ENCODE assay signal across 1 cellular context in genomic region chr12:107760817-107761501, GRCh38.
TF ChIP-seq lines count a peak whose summit lies in the region.

A gene with protein sequence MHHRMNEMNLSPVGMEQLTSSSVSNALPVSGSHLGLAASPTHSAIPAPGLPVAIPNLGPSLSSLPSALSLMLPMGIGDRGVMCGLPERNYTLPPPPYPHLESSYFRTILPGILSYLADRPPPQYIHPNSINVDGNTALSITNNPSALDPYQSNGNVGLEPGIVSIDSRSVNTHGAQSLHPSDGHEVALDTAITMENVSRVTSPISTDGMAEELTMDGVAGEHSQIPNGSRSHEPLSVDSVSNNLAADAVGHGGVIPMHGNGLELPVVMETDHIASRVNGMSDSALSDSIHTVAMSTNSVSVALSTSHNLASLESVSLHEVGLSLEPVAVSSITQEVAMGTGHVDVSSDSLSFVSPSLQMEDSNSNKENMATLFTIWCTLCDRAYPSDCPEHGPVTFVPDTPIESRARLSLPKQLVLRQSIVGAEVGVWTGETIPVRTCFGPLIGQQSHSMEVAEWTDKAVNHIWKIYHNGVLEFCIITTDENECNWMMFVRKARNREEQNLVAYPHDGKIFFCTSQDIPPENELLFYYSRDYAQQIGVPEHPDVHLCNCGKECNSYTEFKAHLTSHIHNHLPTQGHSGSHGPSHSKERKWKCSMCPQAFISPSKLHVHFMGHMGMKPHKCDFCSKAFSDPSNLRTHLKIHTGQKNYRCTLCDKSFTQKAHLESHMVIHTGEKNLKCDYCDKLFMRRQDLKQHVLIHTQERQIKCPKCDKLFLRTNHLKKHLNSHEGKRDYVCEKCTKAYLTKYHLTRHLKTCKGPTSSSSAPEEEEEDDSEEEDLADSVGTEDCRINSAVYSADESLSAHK (minus strand): TSS chr12:107761137. CDS start chr12:107760515, 622 bp downstream.

TF ChIP-seq in GM12878, 131 proteins besides CTCF, POLR2A, EP300 and RAD21 (continued from another document and continues in another):
- no peak for TF ChIP-seq USF1 (IDR thresholded peaks at IDR 0.05; ENCODE audit: borderline replicate concordance, extremely low read length, insufficient read depth, low read depth, low read length)
- TF ChIP-seq ZNF207 (IDR thresholded peaks at IDR 0.05; ENCODE audit: borderline replicate concordance) = peak; percentile 96
- TF ChIP-seq ZNF274 (IDR thresholded peaks at IDR 0.05; ENCODE audit: insufficient read depth, insufficient read length) = no peak
- TF ChIP-seq, protein P1, sequence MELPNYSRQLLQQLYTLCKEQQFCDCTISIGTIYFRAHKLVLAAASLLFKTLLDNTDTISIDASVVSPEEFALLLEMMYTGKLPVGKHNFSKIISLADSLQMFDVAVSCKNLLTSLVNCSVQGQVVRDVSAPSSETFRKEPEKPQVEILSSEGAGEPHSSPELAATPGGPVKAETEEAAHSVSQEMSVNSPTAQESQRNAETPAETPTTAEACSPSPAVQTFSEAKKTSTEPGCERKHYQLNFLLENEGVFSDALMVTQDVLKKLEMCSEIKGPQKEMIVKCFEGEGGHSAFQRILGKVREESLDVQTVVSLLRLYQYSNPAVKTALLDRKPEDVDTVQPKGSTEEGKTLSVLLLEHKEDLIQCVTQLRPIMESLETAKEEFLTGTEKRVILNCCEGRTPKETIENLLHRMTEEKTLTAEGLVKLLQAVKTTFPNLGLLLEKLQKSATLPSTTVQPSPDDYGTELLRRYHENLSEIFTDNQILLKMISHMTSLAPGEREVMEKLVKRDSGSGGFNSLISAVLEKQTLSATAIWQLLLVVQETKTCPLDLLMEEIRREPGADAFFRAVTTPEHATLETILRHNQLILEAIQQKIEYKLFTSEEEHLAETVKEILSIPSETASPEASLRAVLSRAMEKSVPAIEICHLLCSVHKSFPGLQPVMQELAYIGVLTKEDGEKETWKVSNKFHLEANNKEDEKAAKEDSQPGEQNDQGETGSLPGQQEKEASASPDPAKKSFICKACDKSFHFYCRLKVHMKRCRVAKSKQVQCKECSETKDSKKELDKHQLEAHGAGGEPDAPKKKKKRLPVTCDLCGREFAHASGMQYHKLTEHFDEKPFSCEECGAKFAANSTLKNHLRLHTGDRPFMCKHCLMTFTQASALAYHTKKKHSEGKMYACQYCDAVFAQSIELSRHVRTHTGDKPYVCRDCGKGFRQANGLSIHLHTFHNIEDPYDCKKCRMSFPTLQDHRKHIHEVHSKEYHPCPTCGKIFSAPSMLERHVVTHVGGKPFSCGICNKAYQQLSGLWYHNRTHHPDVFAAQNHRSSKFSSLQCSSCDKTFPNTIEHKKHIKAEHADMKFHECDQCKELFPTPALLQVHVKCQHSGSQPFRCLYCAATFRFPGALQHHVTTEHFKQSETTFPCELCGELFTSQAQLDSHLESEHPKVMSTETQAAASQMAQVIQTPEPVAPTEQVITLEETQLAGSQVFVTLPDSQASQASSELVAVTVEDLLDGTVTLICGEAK (IDR thresholded peaks at IDR 0.05; ENCODE audit: borderline replicate concordance) = peak; percentile 67; the same call in 1 of the 2 replicates
- peak; percentile 56 for TF ChIP-seq KLF5 (IDR thresholded peaks at IDR 0.05; ENCODE audit: partially characterized antibody)
- TF ChIP-seq RAD51 (IDR thresholded peaks at IDR 0.05) = no peak
- TF ChIP-seq SRF (IDR thresholded peaks at IDR 0.05; ENCODE audit: low read depth in 2 of 2, low read length in 2 of 2) = peak; percentile 86 to 98
- peak; percentile 43; the same call in 1 of the 2 replicates for TF ChIP-seq PAX5 (IDR thresholded peaks at IDR 0.05; ENCODE audit: borderline replicate concordance, low read depth, low read length)
- TF ChIP-seq, protein P2, sequence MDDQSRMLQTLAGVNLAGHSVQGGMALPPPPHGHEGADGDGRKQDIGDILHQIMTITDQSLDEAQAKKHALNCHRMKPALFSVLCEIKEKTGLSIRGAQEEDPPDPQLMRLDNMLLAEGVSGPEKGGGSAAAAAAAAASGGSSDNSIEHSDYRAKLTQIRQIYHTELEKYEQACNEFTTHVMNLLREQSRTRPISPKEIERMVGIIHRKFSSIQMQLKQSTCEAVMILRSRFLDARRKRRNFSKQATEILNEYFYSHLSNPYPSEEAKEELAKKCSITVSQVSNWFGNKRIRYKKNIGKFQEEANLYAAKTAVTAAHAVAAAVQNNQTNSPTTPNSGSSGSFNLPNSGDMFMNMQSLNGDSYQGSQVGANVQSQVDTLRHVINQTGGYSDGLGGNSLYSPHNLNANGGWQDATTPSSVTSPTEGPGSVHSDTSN (IDR thresholded peaks at IDR 0.05; ENCODE audit: insufficient replicate concordance, low read depth, low read length) = no peak
- TF ChIP-seq RUNX3 (IDR thresholded peaks at IDR 0.05; ENCODE audit: low read length) = peak; percentile 31
- TF ChIP-seq JUNB (IDR thresholded peaks at IDR 0.05) = no peak
- TF ChIP-seq SMARCA5 (IDR thresholded peaks at IDR 0.05) = peak; percentile 84; the same call in 1 of the 2 replicates
- TF ChIP-seq MEF2A (IDR thresholded peaks at IDR 0.05; ENCODE audit: insufficient read depth, low read depth, low read length) = no peak
- TF ChIP-seq EZH2 (IDR thresholded peaks at IDR 0.05; ENCODE audit: borderline replicate concordance, control insufficient read depth, low read depth, low read length) = no peak
- TF ChIP-seq LARP7 (IDR thresholded peaks at IDR 0.05) = peak; percentile 82
- TF ChIP-seq FOXM1 (IDR thresholded peaks at IDR 0.05; ENCODE audit: low read depth, low read length) = no peak
- no peak for TF ChIP-seq ZZZ3 (IDR thresholded peaks at IDR 0.05; ENCODE audit: control insufficient read depth, insufficient read length, low read depth)
- no peak for TF ChIP-seq PAX8 (IDR thresholded peaks at IDR 0.05)
- TF ChIP-seq, protein P3, sequence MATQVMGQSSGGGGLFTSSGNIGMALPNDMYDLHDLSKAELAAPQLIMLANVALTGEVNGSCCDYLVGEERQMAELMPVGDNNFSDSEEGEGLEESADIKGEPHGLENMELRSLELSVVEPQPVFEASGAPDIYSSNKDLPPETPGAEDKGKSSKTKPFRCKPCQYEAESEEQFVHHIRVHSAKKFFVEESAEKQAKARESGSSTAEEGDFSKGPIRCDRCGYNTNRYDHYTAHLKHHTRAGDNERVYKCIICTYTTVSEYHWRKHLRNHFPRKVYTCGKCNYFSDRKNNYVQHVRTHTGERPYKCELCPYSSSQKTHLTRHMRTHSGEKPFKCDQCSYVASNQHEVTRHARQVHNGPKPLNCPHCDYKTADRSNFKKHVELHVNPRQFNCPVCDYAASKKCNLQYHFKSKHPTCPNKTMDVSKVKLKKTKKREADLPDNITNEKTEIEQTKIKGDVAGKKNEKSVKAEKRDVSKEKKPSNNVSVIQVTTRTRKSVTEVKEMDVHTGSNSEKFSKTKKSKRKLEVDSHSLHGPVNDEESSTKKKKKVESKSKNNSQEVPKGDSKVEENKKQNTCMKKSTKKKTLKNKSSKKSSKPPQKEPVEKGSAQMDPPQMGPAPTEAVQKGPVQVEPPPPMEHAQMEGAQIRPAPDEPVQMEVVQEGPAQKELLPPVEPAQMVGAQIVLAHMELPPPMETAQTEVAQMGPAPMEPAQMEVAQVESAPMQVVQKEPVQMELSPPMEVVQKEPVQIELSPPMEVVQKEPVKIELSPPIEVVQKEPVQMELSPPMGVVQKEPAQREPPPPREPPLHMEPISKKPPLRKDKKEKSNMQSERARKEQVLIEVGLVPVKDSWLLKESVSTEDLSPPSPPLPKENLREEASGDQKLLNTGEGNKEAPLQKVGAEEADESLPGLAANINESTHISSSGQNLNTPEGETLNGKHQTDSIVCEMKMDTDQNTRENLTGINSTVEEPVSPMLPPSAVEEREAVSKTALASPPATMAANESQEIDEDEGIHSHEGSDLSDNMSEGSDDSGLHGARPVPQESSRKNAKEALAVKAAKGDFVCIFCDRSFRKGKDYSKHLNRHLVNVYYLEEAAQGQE (IDR thresholded peaks at IDR 0.05; ENCODE audit: low read depth, low read length) = no peak
- no peak for TF ChIP-seq CBFB (IDR thresholded peaks at IDR 0.05; ENCODE audit: low read depth)
- TF ChIP-seq CHD2 (IDR thresholded peaks at IDR 0.05; ENCODE audit: borderline replicate concordance, low read depth, low read length) = peak; percentile 92
- TF ChIP-seq SMAD1 (IDR thresholded peaks at IDR 0.05; ENCODE audit: low read depth, partially characterized antibody) = no peak
- TF ChIP-seq ATF7 (IDR thresholded peaks at IDR 0.05; ENCODE audit: low read depth) = no peak
- TF ChIP-seq CBX3 (IDR thresholded peaks at IDR 0.05; ENCODE audit: borderline replicate concordance, low read depth) = no peak
- TF ChIP-seq, protein P4, sequence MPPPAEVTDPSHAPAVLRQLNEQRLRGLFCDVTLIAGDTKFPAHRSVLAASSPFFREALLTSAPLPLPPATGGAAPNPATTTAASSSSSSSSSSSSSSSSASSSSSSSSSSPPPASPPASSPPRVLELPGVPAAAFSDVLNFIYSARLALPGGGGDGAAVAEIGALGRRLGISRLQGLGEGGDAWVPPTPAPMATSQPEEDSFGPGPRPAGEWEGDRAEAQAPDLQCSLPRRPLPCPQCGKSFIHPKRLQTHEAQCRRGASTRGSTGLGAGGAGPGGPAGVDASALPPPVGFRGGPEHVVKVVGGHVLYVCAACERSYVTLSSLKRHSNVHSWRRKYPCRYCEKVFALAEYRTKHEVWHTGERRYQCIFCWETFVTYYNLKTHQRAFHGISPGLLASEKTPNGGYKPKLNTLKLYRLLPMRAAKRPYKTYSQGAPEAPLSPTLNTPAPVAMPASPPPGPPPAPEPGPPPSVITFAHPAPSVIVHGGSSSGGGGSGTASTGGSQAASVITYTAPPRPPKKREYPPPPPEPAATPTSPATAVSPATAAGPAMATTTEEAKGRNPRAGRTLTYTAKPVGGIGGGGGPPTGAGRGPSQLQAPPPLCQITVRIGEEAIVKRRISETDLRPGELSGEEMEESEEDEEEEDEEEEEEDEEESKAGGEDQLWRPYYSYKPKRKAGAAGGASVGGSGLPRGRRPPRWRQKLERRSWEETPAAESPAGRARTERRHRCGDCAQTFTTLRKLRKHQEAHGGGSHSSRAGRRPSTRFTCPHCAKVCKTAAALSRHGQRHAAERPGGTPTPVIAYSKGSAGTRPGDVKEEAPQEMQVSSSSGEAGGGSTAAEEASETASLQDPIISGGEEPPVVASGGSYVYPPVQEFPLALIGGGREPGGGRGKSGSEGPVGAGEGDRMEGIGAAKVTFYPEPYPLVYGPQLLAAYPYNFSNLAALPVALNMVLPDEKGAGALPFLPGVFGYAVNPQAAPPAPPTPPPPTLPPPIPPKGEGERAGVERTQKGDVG (CRISPR knock-in tag; IDR thresholded peaks at IDR 0.05) = no peak
- no peak for TF ChIP-seq CHD4 (IDR thresholded peaks at IDR 0.05)
- no peak for TF ChIP-seq RBBP5 (conservative IDR thresholded peaks at IDR 0.05)
- peak; percentile 45 to 60; a peak in 3 of 4 replicates for TF ChIP-seq IKZF2 (IDR thresholded peaks at IDR 0.05)
- TF ChIP-seq RB1 (IDR thresholded peaks at IDR 0.05; ENCODE audit: borderline replicate concordance) = peak; percentile 80; the same call in 1 of the 2 replicates
- TF ChIP-seq ESRRA (IDR thresholded peaks at IDR 0.05; ENCODE audit: low read length) = no peak
- no peak for TF ChIP-seq MAX (IDR thresholded peaks at IDR 0.05; ENCODE audit: low read depth, low read length)
- TF ChIP-seq BRCA1 (IDR thresholded peaks at IDR 0.05; ENCODE audit: low read depth, low read length) = no peak
- peak; percentile 51 for TF ChIP-seq DPF2 (IDR thresholded peaks at IDR 0.05)
- peak; percentile 1; the same call in 1 of the 2 replicates for TF ChIP-seq TCF12 (IDR thresholded peaks at IDR 0.05; ENCODE audit: low read depth, low read length)
- no peak for TF ChIP-seq EED (IDR thresholded peaks at IDR 0.05; ENCODE audit: low read depth)
- TF ChIP-seq NR2C1 (IDR thresholded peaks at IDR 0.05) = peak; percentile 43
- TF ChIP-seq ZNF217 (IDR thresholded peaks at IDR 0.05) = no peak
- peak; percentile 65; the same call in 1 of the 2 replicates for TF ChIP-seq ZNF687 (IDR thresholded peaks at IDR 0.05)
- no peak for TF ChIP-seq TBL1XR1 (IDR thresholded peaks at IDR 0.05; ENCODE audit: low read depth, low read length)
- TF ChIP-seq, protein P5, sequence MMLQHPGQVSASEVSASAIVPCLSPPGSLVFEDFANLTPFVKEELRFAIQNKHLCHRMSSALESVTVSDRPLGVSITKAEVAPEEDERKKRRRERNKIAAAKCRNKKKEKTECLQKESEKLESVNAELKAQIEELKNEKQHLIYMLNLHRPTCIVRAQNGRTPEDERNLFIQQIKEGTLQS (IDR thresholded peaks at IDR 0.05; ENCODE audit: borderline replicate concordance, extremely low read depth, low read depth, low read length) = peak; percentile 55; the same call in 1 of the 2 replicates
- TF ChIP-seq SP1 (IDR thresholded peaks at IDR 0.05; ENCODE audit: low read depth, low read length) = no peak
- TF ChIP-seq JUND (IDR thresholded peaks at IDR 0.05; ENCODE audit: low read depth, low read length) = no peak
